ENCODE assay signal across 20 cellular contexts in genomic region chr1:175597206-175597605, GRCh38.
DNase-seq lines count a peak whose midpoint lies in the region; TF ChIP-seq lines count a peak whose summit lies in the region.
"Had no signal": no experiment of that assay in that cellular context is flagged by ENCODE, and none has a peak within 500 bp of the region (broad histone marks: within the 10 kb centered on the region; RNA-seq: fewer than 3 reads in every experiment).

No MANE protein-coding gene starts in this region.

- no peaks in the 10 kb centered on the region for H3K27me3 ChIP-seq in sigmoid colon

- TF ChIP-seq EP300 in sigmoid colon (IDR thresholded peaks at IDR 0.05) = no peak

- intact Hi-C loops in sigmoid colon (cut with DNase I) = no loop called here

- TF ChIP-seq CTCF in chondrocyte (IDR thresholded peaks at IDR 0.05) = no peak
- TF ChIP-seq CTCF in sigmoid colon (IDR thresholded peaks at IDR 0.05) = no peak
- TF ChIP-seq CTCF in RWPE1 (conservative IDR thresholded peaks at IDR 0.05; ENCODE audit: low read depth) = no peak

- peak overlapping the region in 2 of 4 donors; percentile 95 for H3K4me3 Mint-ChIP-seq in IgD-negative memory B cell
- no peak overlapping the region for H3K4me3 Mint-ChIP-seq in chondrocyte (ENCODE audit: unreplicated experiment)
- H3K4me3 Mint-ChIP-seq: CD4-positive, alpha-beta T cell; H9 had no signal

- H3K27ac ChIP-seq in sigmoid colon (no peak overlapping the region), RWPE1 (no peak overlapping the region)
- H3K27ac ChIP-seq: GM23248 had no signal

- H3K27me3 Mint-ChIP-seq in IgD-negative memory B cell = peaks cover 1% of the 10 kb centered on the region
- H3K27me3 Mint-ChIP-seq in chondrocyte (ENCODE audit: low read depth) = no peaks in the 10 kb centered on the region

- no peak overlapping the region for H3K4me3 ChIP-seq in sigmoid colon
- H3K4me3 ChIP-seq: BLaER1 treated with 17β-estradiol and CSF1 and Interleukin-3, amounts not matched to agents 10 nM and 100 nM; GM23248 had no signal

- peaks cover 0 to 21% (median 19%) of the 10 kb centered on the region in 4 donors for H3K4me1 ChIP-seq in sigmoid colon

- H3K4me1 Mint-ChIP-seq in IgD-negative memory B cell (peaks cover 41 to 64% (median 57%) of the 10 kb centered on the region in 3 donors), chondrocyte (ENCODE audit: low read depth) (peaks cover 27% of the 10 kb centered on the region)

- H3K27ac Mint-ChIP-seq in IgD-negative memory B cell = peak overlapping the region; percentile 99 to 100 (median 99)
- H3K27ac Mint-ChIP-seq in chondrocyte (ENCODE audit: unreplicated experiment) = no peak overlapping the region
- H3K27ac Mint-ChIP-seq: CD4-positive, alpha-beta T cell; H9 had no signal

- TF ChIP-seq POLR2A in sigmoid colon (IDR thresholded peaks at IDR 0.05) = no peak

- DNase-seq in Ammon's horn (ENCODE audit: low spot score) (peak; percentile 47), dermis blood vessel endothelial cell (peak; percentile 39), medulla oblongata (ENCODE audit: extremely low spot score) (peak; percentile 66), chondrocyte (ENCODE audit: low spot score) (no peak), sigmoid colon (no peak), RWPE1 (ENCODE audit: low spot score) (no peak), DMS 273 (lab: John Stamatoyannopoulos, UW; ENCODE audit: unreplicated experiment) (no peak)
- DNase-seq: CD4-positive, alpha-beta T cell; DMS53; GM23248; H9; KBM-7; NCI-H1105 treated with DMSO at 0.1 percent for 48 hours; NCI-H2107; NCI-H446 treated with DMSO at 0.1 percent for 48 hours; NCI-H82; OCI-M1; SK-N-SH had no signal

- CTCF ChIA-PET in RWPE1 (lab: Yijun Ruan, JAX) = no interaction called here

- POLR2A ChIA-PET in RWPE1 (lab: Yijun Ruan, JAX; ENCODE audit: low non-redundant PET) = no interaction called here

- H3K36me3 Mint-ChIP-seq in IgD-negative memory B cell (peaks cover 5% of the 10 kb centered on the region), chondrocyte (ENCODE audit: low read depth) (no peaks in the 10 kb centered on the region)

- no peaks in the 10 kb centered on the region for H3K36me3 ChIP-seq in sigmoid colon
- H3K36me3 ChIP-seq: BLaER1 treated with 17β-estradiol and CSF1 and Interleukin-3, amounts not matched to agents 10 nM and 100 nM had no signal

- H3K9me3 Mint-ChIP-seq in IgD-negative memory B cell (no peaks in the 10 kb centered on the region), chondrocyte (ENCODE audit: low read depth) (peaks cover 5% of the 10 kb centered on the region)
- H3K9me3 Mint-ChIP-seq: CD4-positive, alpha-beta T cell; H9 had no signal

- no peaks in the 10 kb centered on the region for H3K9me3 ChIP-seq in sigmoid colon
- H3K9me3 ChIP-seq: BLaER1 treated with 17β-estradiol and CSF1 and Interleukin-3, amounts not matched to agents 10 nM and 100 nM had no signal

- 74% methylated on average over 1 of the region's 1 CpG for WGBS in sigmoid colon, 2 donors

Comparison
In these comparisons a context has a peak if more than half of its experiments do, and no peak if none do; other contexts are left out.
1. DNase-seq: peak in Ammon's horn (single experiment), dermis blood vessel endothelial cell (single experiment) and medulla oblongata (single experiment); none in chondrocyte (single experiment), sigmoid colon (single experiment), RWPE1 (single experiment) and DMS 273 (single experiment).